In the genomic region with DNA sequence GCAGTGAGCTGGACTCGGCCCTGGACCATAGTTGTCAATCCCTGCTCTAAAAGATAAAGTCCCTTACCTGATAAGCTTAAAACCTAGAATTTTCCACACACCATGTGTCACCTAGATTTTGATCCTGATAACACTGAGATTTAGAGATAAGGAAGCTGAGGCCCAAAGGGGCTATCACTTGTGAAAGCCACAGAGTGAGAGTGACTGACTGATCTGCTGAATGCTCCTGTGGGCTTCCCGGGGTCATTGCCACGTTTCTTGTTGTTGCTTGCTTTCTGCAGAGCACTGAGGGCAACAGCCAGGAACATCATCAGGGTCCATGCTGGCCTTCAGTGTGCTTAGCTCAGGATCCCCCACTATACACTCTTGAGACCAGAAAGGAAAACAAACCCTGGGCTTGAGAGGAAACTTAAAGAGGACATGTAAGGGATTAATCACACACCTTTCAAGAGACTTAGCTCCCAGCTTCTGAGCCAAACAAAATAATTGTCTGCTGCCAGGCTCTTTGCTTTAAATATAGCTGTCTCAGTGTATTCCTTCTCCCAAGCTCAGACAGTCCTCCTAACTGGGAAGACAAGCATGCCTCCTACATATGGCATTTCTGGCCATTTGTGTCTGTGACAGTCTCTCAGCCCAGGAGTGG, we compare ENCODE assay signal across 25 cellular contexts.
A peak's percentile ranks its signal among the peaks of the same experiment; 100 is the strongest.
DNase-seq lines count a peak whose midpoint lies in the region; ATAC-seq, FAIRE-seq and TF ChIP-seq lines count a peak whose summit lies in the region.
"Had no signal": no experiment of that assay in that cellular context is flagged by ENCODE, and none has a peak within 500 bp of the region (broad histone marks: within the 10 kb centered on the region; RNA-seq: fewer than 3 reads in every experiment).

No MANE protein-coding gene starts in this region.

- H3K79me1 ChIP-seq in mesendoderm (ENCODE audit: low read length): no peaks in the 10 kb centered on the region

- peaks cover 12% of the 10 kb centered on the region for H3K9me3 Mint-ChIP-seq in WTC11
- no peaks in the 10 kb centered on the region for H3K9me3 Mint-ChIP-seq in activated CD4-positive, alpha-beta T cell treated with anti-CD3 and anti-CD28 coated beads, Interleukin-2, amount 10 ng/mL, durations not matched to agents 7 days and 5 days
- H3K9me3 Mint-ChIP-seq: CD4-positive, alpha-beta T cell; neural progenitor cell had no signal

- TF ChIP-seq RAD21 in HepG2 (CRISPR knock-in tag; IDR thresholded peaks at IDR 0.05): no peak

- no peak overlapping the region for H3K23ac ChIP-seq in mesendoderm (ENCODE audit: low read length)

- H3K79me2 ChIP-seq in HepG2 (ENCODE audit: insufficient read depth, low read length) (no peaks in the 10 kb centered on the region), mammary epithelial cell (ENCODE audit: insufficient read depth, low read length) (no peaks in the 10 kb centered on the region), mesendoderm (ENCODE audit: control insufficient read depth, insufficient read depth, low read length) (no peaks in the 10 kb centered on the region)

- H3K4me1 ChIP-seq in HepG2 (ENCODE audit: insufficient read depth, low read length) (peaks cover 30% of the 10 kb centered on the region), right lobe of liver (no peaks in the 10 kb centered on the region), mammary epithelial cell (ENCODE audit: insufficient read depth, low read length) (peaks cover 48% of the 10 kb centered on the region), mesendoderm (ENCODE audit: control insufficient read depth, low read depth, low read length) (peaks cover 2% of the 10 kb centered on the region), upper lobe of right lung (peaks cover 3% of the 10 kb centered on the region)

- TF ChIP-seq CTCF in HepG2 (CRISPR knock-in tag; IDR thresholded peaks at IDR 0.05) (no peak), right lobe of liver (IDR thresholded peaks at IDR 0.05) (no peak), mammary epithelial cell (conservative IDR thresholded peaks at IDR 0.05 in 1 of 2, IDR thresholded peaks at IDR 0.05 in 1 of 2; ENCODE audit: extremely low read depth in 1 of 2, insufficient read depth in 1 of 2, low read depth in 1 of 2, low read length in 2 of 2) (no peak), WTC11 (IDR thresholded peaks at IDR 0.05) (no peak), upper lobe of right lung (IDR thresholded peaks at IDR 0.05) (no peak)

- TF ChIP-seq POLR2A in HepG2 (IDR thresholded peaks at IDR 0.05; ENCODE audit: insufficient read depth in 1 of 2, low read depth in 2 of 2, low read length in 2 of 2): no peak
- TF ChIP-seq POLR2A in right lobe of liver (IDR thresholded peaks at IDR 0.05): no peak

- POLR2A ChIA-PET in HepG2 (lab: Yijun Ruan, JAX) (no interaction called here), WTC11 (lab: Charles Lee) (interaction anchor here (0.6 kb wide), 1 partner anchor 438 kb away, joined by 3 read pairs; no protein-coding TSS in a partner anchor)
- POLR2A ChIA-PET in activated CD4-positive, alpha-beta T cell treated with anti-CD3 and anti-CD28 coated beads, Interleukin-2, amount 10 ng/mL, durations not matched to agents 7 days and 5 days (lab: Charles Lee): no interaction called here

- WGBS in HepG2 (ENCODE audit: low lambda C conversion rate): 11% methylated on average over 3 of the region's 3 CpGs
- 29% methylated on average over 3 of the region's 3 CpGs for WGBS in right lobe of liver (ENCODE audit: insufficient coverage, low coverage, low lambda C conversion rate, missing lambda C conversion rate)
- WGBS in mammary epithelial cell (ENCODE audit: low coverage, missing lambda C conversion rate): 67% methylated on average over 3 of the region's 3 CpGs
- no CpG with 5 or more reads among the region's 3 CpGs for WGBS in mesendoderm (ENCODE audit: extremely low coverage, insufficient coverage, low lambda C conversion rate)

- H3K9ac ChIP-seq in HepG2 (ENCODE audit: insufficient read depth, low read depth, low read length) (no peak overlapping the region), mammary epithelial cell (ENCODE audit: insufficient read depth, low read length) (no peak overlapping the region), mesendoderm (ENCODE audit: low read length) (no peak overlapping the region)
- H3K9ac ChIP-seq: neural progenitor cell had no signal

- CTCF ChIA-PET in HepG2 (lab: Yijun Ruan, JAX; ENCODE audit: low intra/inter-chr PET ratio, low total read pairs) (no interaction called here), mammary epithelial cell (lab: Charles Lee; ENCODE audit: low non-redundant PET) (no interaction called here), WTC11 (lab: Charles Lee) (interaction anchor here (0.9 kb wide), 1 partner anchor 484 kb away, joined by 3 read pairs; no protein-coding TSS in a partner anchor)
- CTCF ChIA-PET in activated CD4-positive, alpha-beta T cell treated with anti-CD3 and anti-CD28 coated beads, Interleukin-2, amount 10 ng/mL, durations not matched to agents 7 days and 5 days (lab: Charles Lee): interaction anchor here (1.0 kb wide), 1 partner anchor 9 kb away, joined by 3 read pairs; no protein-coding TSS in a partner anchor

- no peaks in the 10 kb centered on the region for H3K36me3 ChIP-seq in HepG2 (replicated peaks in 1 of 2; ENCODE audit: control insufficient read depth in 1 of 2, insufficient read depth in 2 of 2, low read length in 2 of 2)
- no peaks in the 10 kb centered on the region for H3K36me3 ChIP-seq in right lobe of liver
- H3K36me3 ChIP-seq in mammary epithelial cell (ENCODE audit: insufficient read depth, low read length): no peaks in the 10 kb centered on the region
- H3K36me3 ChIP-seq in mesendoderm (ENCODE audit: control insufficient read depth, insufficient read depth, low read length): no peaks in the 10 kb centered on the region
- no peaks in the 10 kb centered on the region for H3K36me3 ChIP-seq in upper lobe of right lung
- H3K36me3 ChIP-seq: neural progenitor cell, transverse colon had no signal

- no peak overlapping the region for H3K56ac ChIP-seq in mesendoderm (ENCODE audit: low read length)

- no peak overlapping the region for H4K5ac ChIP-seq in mesendoderm (ENCODE audit: low read length)

- H2BK5ac ChIP-seq in mesendoderm (ENCODE audit: low read length): no peak overlapping the region

- H4K20me1 ChIP-seq in HepG2 (ENCODE audit: insufficient read depth, low read length) (no peaks in the 10 kb centered on the region), mammary epithelial cell (ENCODE audit: insufficient read depth, low read length) (no peaks in the 10 kb centered on the region)

- H3K4me3 Mint-ChIP-seq in WTC11: no peak overlapping the region
- H3K4me3 Mint-ChIP-seq in activated CD4-positive, alpha-beta T cell treated with anti-CD3 and anti-CD28 coated beads, Interleukin-2, amount 10 ng/mL, durations not matched to agents 7 days and 5 days: no peak overlapping the region
- H3K4me3 Mint-ChIP-seq: CD4-positive, alpha-beta T cell; neural progenitor cell had no signal

- H3K27ac Mint-ChIP-seq in WTC11: no peak overlapping the region
- H3K27ac Mint-ChIP-seq in activated CD4-positive, alpha-beta T cell treated with anti-CD3 and anti-CD28 coated beads, Interleukin-2, amount 10 ng/mL, durations not matched to agents 7 days and 5 days: no peak overlapping the region
- H3K27ac Mint-ChIP-seq: CD4-positive, alpha-beta T cell; neural progenitor cell had no signal

- intact Hi-C loops in HepG2 (cut with micrococcal nuclease; ENCODE audit: unreplicated experiment): no loop called here
- intact Hi-C loops in right lobe of liver (cut with DNase I): no loop called here
- intact Hi-C loops in mammary epithelial cell (cut with micrococcal nuclease): loop anchor here (5.0 kb wide), 1 partner anchor 47 kb away; no protein-coding TSS in a partner anchor
- intact Hi-C loops in upper lobe of right lung (cut with DNase I): no loop called here

- no peak overlapping the region for H2AFZ ChIP-seq in HepG2 (ENCODE audit: low read length)
- H2AFZ ChIP-seq in mammary epithelial cell (ENCODE audit: low read depth, low read length): peak overlapping the region; percentile 25
- H2AFZ ChIP-seq: neural progenitor cell had no signal

- in situ Hi-C loops in HepG2 (cut with HindIII; ENCODE audit: extremely low pct_ligation_motif_present, low pct_unique_long_range_greater_than_20kb): no loop called here
- in situ Hi-C loops in mammary epithelial cell (cut with MboI; ENCODE audit: low sequenced_read_pairs in 2 of 2): no loop called here

- ATAC-seq in HepG2 (peak; percentile 32; the same call in 2 of the 3 replicates), right lobe of liver (no peak), WTC11 (no peak), upper lobe of right lung (no peak)

- H3K18ac ChIP-seq in mesendoderm (ENCODE audit: low read length): no peak overlapping the region

- H3K4ac ChIP-seq in mesendoderm (ENCODE audit: low read depth, low read length): no peak overlapping the region

- H3K36me3 Mint-ChIP-seq in WTC11: no peaks in the 10 kb centered on the region
- H3K36me3 Mint-ChIP-seq in activated CD4-positive, alpha-beta T cell treated with anti-CD3 and anti-CD28 coated beads, Interleukin-2, amount 10 ng/mL, durations not matched to agents 7 days and 5 days (ENCODE audit: low read depth): no peaks in the 10 kb centered on the region
- H3K36me3 Mint-ChIP-seq: neural progenitor cell had no signal

- BruUV-seq in HepG2 (replicated peaks; lab: Mats Ljungman, UMichigan) (no TSS peak), mammary epithelial cell (replicated peaks; lab: Mats Ljungman, UMichigan) (no TSS peak)

- H3K4me2 ChIP-seq in HepG2 (ENCODE audit: low read depth, low read length) (no peak overlapping the region), mammary epithelial cell (ENCODE audit: insufficient read depth, low read depth, low read length) (no peak overlapping the region), mesendoderm (ENCODE audit: low read length) (no peak overlapping the region)
- H3K4me2 ChIP-seq: neural progenitor cell had no signal

- no peak for FAIRE-seq in HepG2 (lab: Jason Lieb, UNC)
- FAIRE-seq: bronchial epithelial cell, GM18507 had no signal

- dilution Hi-C loops in mammary epithelial cell (cut with HindIII; ENCODE audit: low sequenced_read_pairs): no loop called here

- no peak overlapping the region for H2BK15ac ChIP-seq in mesendoderm (replicated peaks; ENCODE audit: low read depth)

- DNase-seq in HepG2 (ENCODE audit: low spot score): no peak
- DNase-seq in right lobe of liver: no peak
- no peak for DNase-seq in mammary epithelial cell
- peak; percentile 73 for DNase-seq in mesendoderm
- no peak for DNase-seq in WTC11 (ENCODE audit: low spot score)
- DNase-seq in activated CD4-positive, alpha-beta T cell treated with anti-CD3 and anti-CD28 coated beads, Interleukin-2, amount 10 ng/mL, durations not matched to agents 7 days and 5 days: no peak
- no peak for DNase-seq in upper lobe of right lung
- no peak for DNase-seq in DMS114 treated with DMSO at 0.1 percent for 48 hours (lab: John Stamatoyannopoulos, UW; ENCODE audit: unreplicated experiment)
- DNase-seq: activated CD4-positive, alpha-beta T cell treated with anti-CD3 and anti-CD28 coated beads, Interleukin-2, amount 50 U/mL, for 4 hours; activated naive CD4-positive, alpha-beta T cell treated with anti-CD3 and anti-CD28 coated beads, Interleukin-2, amount 50 U/mL, for 16 hours; CD4-positive, alpha-beta T cell; DMS79; dorsolateral prefrontal cortex; glutamatergic neuron; islet precursor cell; midbrain; MM.1S; NCI-H1694 treated with DMSO at 0.1 percent for 48 hours; NCI-H446 treated with DMSO at 0.1 percent for 48 hours; stimulated activated naive CD4-positive, alpha-beta T cell; T-helper 1 cell; transverse colon had no signal

- no peak overlapping the region for H2BK120ac ChIP-seq in mesendoderm (ENCODE audit: low read depth, low read length)

- H3K4me3 ChIP-seq in HepG2 (replicated peaks in 1 of 3; ENCODE audit: insufficient read depth in 1 of 3, low read depth in 2 of 3, low read length in 3 of 3) (no peak overlapping the region), right lobe of liver (no peak overlapping the region), mammary epithelial cell (replicated peaks in 1 of 3; ENCODE audit: insufficient read depth in 1 of 3, low read depth in 2 of 3, low read length in 3 of 3) (no peak overlapping the region), mesendoderm (ENCODE audit: low read length) (no peak overlapping the region), upper lobe of right lung (no peak overlapping the region)
- H3K4me3 ChIP-seq: dorsolateral prefrontal cortex, neural progenitor cell, transverse colon had no signal

- no peak overlapping the region for H4K8ac ChIP-seq in mesendoderm (ENCODE audit: low read depth, low read length)

- no peak overlapping the region for H2AK5ac ChIP-seq in mesendoderm (ENCODE audit: low read length)

- TF ChIP-seq EP300 in HepG2 (IDR thresholded peaks at IDR 0.05; ENCODE audit: low read depth in 2 of 2, low read length in 2 of 2) (no peak), HepG2 (CRISPR knock-in tag; IDR thresholded peaks at IDR 0.05; ENCODE audit: borderline replicate concordance) (no peak)

- H3K27ac ChIP-seq in HepG2 (ENCODE audit: extremely low read length, insufficient read depth, low read length): no peak overlapping the region
- H3K27ac ChIP-seq in right lobe of liver: no peak overlapping the region
- no peak overlapping the region for H3K27ac ChIP-seq in mammary epithelial cell (ENCODE audit: insufficient read depth, low read depth, low read length)
- no peak overlapping the region for H3K27ac ChIP-seq in mesendoderm (ENCODE audit: low read depth, low read length)
- no peak overlapping the region for H3K27ac ChIP-seq in upper lobe of right lung
- H3K27ac ChIP-seq: neural progenitor cell, transverse colon had no signal

- H3K27me3 ChIP-seq in HepG2 (ENCODE audit: control insufficient read depth in 1 of 2, insufficient read depth in 2 of 2, low read length in 2 of 2): peaks cover 0 to 7% of the 10 kb centered on the region in 2 experiments; a peak in 1 of 5 replicates
- no peaks in the 10 kb centered on the region for H3K27me3 ChIP-seq in right lobe of liver
- H3K27me3 ChIP-seq in mammary epithelial cell (ENCODE audit: insufficient read depth, low read length): no peaks in the 10 kb centered on the region
- no peaks in the 10 kb centered on the region for H3K27me3 ChIP-seq in mesendoderm (ENCODE audit: insufficient read depth, low read length, poor library complexity)
- no peaks in the 10 kb centered on the region for H3K27me3 ChIP-seq in upper lobe of right lung
- H3K27me3 ChIP-seq: neural progenitor cell, transverse colon had no signal

- H3K9me3 ChIP-seq in HepG2 (ENCODE audit: low read length) (no peaks in the 10 kb centered on the region), right lobe of liver (no peaks in the 10 kb centered on the region), mammary epithelial cell (replicated peaks; ENCODE audit: insufficient read depth, low read length) (no peaks in the 10 kb centered on the region), upper lobe of right lung (no peaks in the 10 kb centered on the region)
- H3K9me3 ChIP-seq: transverse colon had no signal

- no peaks in the 10 kb centered on the region for H3K27me3 Mint-ChIP-seq in WTC11 (ENCODE audit: low read depth)
- H3K27me3 Mint-ChIP-seq in activated CD4-positive, alpha-beta T cell treated with anti-CD3 and anti-CD28 coated beads, Interleukin-2, amount 10 ng/mL, durations not matched to agents 7 days and 5 days: peaks cover 8% of the 10 kb centered on the region

- H3K4me1 Mint-ChIP-seq in WTC11: peaks cover 19% of the 10 kb centered on the region
- H3K4me1 Mint-ChIP-seq in activated CD4-positive, alpha-beta T cell treated with anti-CD3 and anti-CD28 coated beads, Interleukin-2, amount 10 ng/mL, durations not matched to agents 7 days and 5 days: no peaks in the 10 kb centered on the region

Comparison
In these comparisons a context has a peak if more than half of its experiments do, and no peak if none do; other contexts are left out.
1. CTCF ChIA-PET loops: an anchor here in WTC11 (0.9 kb wide) and activated CD4-positive, alpha-beta T cell treated with anti-CD3 and anti-CD28 coated beads, Interleukin-2, amount 10 ng/mL, durations not matched to agents 7 days and 5 days (1.0 kb wide); none called in HepG2 and mammary epithelial cell.